In genomic region chr2:66362651-66363050, GRCh38 we compare ENCODE assay signal across 19 cellular contexts.
"Had no signal": no experiment of that assay in that cellular context is flagged by ENCODE, and none has a peak within 500 bp of the region (broad histone marks: within the 10 kb centered on the region; RNA-seq: fewer than 3 reads in every experiment).

No MANE protein-coding gene starts in this region.

- H3K9me3 Mint-ChIP-seq: activated CD4-positive, alpha-beta memory T cell treated with anti-CD3 and anti-CD28 coated beads, Interleukin-2, amount 10 ng/mL, durations not matched to agents 7 days and 5 days; activated CD4-positive, alpha-beta T cell treated with anti-CD3 and anti-CD28 coated beads, Interleukin-2, amount 10 ng/mL, durations not matched to agents 24 days and 14 days; activated naive CD8-positive, alpha-beta T cell treated with anti-CD3 and anti-CD28 coated beads, Interleukin-2, amount 50 U/mL, for 24 hours; stimulated activated naive CD8-positive, alpha-beta T cell treated with anti-CD3 and anti-CD28 coated beads, Interleukin-15, amount 100 ng/mL, for 72 hours had no signal

- H3K27me3 Mint-ChIP-seq: activated CD4-positive, alpha-beta memory T cell treated with anti-CD3 and anti-CD28 coated beads, Interleukin-2, amount 10 ng/mL, durations not matched to agents 7 days and 5 days; activated CD4-positive, alpha-beta T cell treated with anti-CD3 and anti-CD28 coated beads, Interleukin-2, amount 10 ng/mL, durations not matched to agents 24 days and 14 days; activated naive CD4-positive, alpha-beta T cell treated with anti-CD3 and anti-CD28 coated beads, Interleukin-2, amount 10 ng/mL, durations not matched to agents 7 days and 5 days; activated naive CD8-positive, alpha-beta T cell treated with anti-CD3 and anti-CD28 coated beads, Interleukin-2, amount 50 U/mL, for 24 hours; naive thymus-derived CD4-positive, alpha-beta T cell; stimulated activated naive CD8-positive, alpha-beta T cell treated with anti-CD3 and anti-CD28 coated beads, Interleukin-15, amount 100 ng/mL, for 72 hours; T-helper 17 cell had no signal

- DNase-seq: activated CD4-positive, alpha-beta memory T cell treated with anti-CD3 and anti-CD28 coated beads, Interleukin-2, amount 10 ng/mL, durations not matched to agents 7 days and 5 days; activated CD4-positive, alpha-beta T cell treated with anti-CD3 and anti-CD28 coated beads, Interleukin-2, amount 10 ng/mL, durations not matched to agents 24 days and 14 days; activated effector memory CD4-positive, alpha-beta T cell treated with anti-CD3 and anti-CD28 coated beads, Interleukin-2, amount 50 U/mL, for 16 hours; activated naive CD4-positive, alpha-beta T cell treated with anti-CD3 and anti-CD28 coated beads, Interleukin-2, amount 10 ng/mL, durations not matched to agents 7 days and 5 days; activated naive CD8-positive, alpha-beta T cell treated with anti-CD3 and anti-CD28 coated beads, Interleukin-2, amount 50 U/mL, for 24 hours; effector CD8-positive, alpha-beta T cell; foreskin keratinocyte; immature natural killer cell; lower lobe of right lung; naive thymus-derived CD4-positive, alpha-beta T cell; ovary; right cardiac atrium; stimulated activated CD4-positive, alpha-beta T cell treated with anti-CD3 and anti-CD28 coated beads, Interleukin-1b, Interleukin-23, amount 100 ng/mL, for 48 hours; stimulated activated naive CD8-positive, alpha-beta T cell treated with anti-CD3 and anti-CD28 coated beads, Interleukin-15, amount 100 ng/mL, for 72 hours; T-helper 17 cell; transverse colon; uterus had no signal

- H3K4me3 Mint-ChIP-seq: activated CD4-positive, alpha-beta memory T cell treated with anti-CD3 and anti-CD28 coated beads, Interleukin-2, amount 10 ng/mL, durations not matched to agents 7 days and 5 days; activated CD4-positive, alpha-beta T cell treated with anti-CD3 and anti-CD28 coated beads, Interleukin-2, amount 10 ng/mL, durations not matched to agents 24 days and 14 days; activated naive CD4-positive, alpha-beta T cell treated with anti-CD3 and anti-CD28 coated beads, Interleukin-2, amount 10 ng/mL, durations not matched to agents 7 days and 5 days; activated naive CD8-positive, alpha-beta T cell treated with anti-CD3 and anti-CD28 coated beads, Interleukin-2, amount 50 U/mL, for 24 hours; immature natural killer cell; naive thymus-derived CD4-positive, alpha-beta T cell; stimulated activated effector memory CD8-positive, alpha-beta T cell treated with anti-CD3 and anti-CD28 coated beads, Interleukin-12 subunit alpha, Interleukin-12 subunit beta, amount 100 ng/mL, for 72 hours; stimulated activated naive CD8-positive, alpha-beta T cell treated with anti-CD3 and anti-CD28 coated beads, Interleukin-15, amount 100 ng/mL, for 72 hours; T-helper 17 cell had no signal

- H3K27ac Mint-ChIP-seq: activated CD4-positive, alpha-beta memory T cell treated with anti-CD3 and anti-CD28 coated beads, Interleukin-2, amount 10 ng/mL, durations not matched to agents 7 days and 5 days; activated CD4-positive, alpha-beta T cell treated with anti-CD3 and anti-CD28 coated beads, Interleukin-2, amount 10 ng/mL, durations not matched to agents 24 days and 14 days; activated naive CD4-positive, alpha-beta T cell treated with anti-CD3 and anti-CD28 coated beads, Interleukin-2, amount 10 ng/mL, durations not matched to agents 7 days and 5 days; activated naive CD8-positive, alpha-beta T cell treated with anti-CD3 and anti-CD28 coated beads, Interleukin-2, amount 50 U/mL, for 24 hours; immature natural killer cell; naive thymus-derived CD4-positive, alpha-beta T cell; stimulated activated effector memory CD8-positive, alpha-beta T cell treated with anti-CD3 and anti-CD28 coated beads, Interleukin-12 subunit alpha, Interleukin-12 subunit beta, amount 100 ng/mL, for 72 hours; stimulated activated naive CD8-positive, alpha-beta T cell treated with anti-CD3 and anti-CD28 coated beads, Interleukin-15, amount 100 ng/mL, for 72 hours; T-helper 17 cell had no signal

- H3K36me3 Mint-ChIP-seq: activated naive CD4-positive, alpha-beta T cell treated with anti-CD3 and anti-CD28 coated beads, Interleukin-2, amount 10 ng/mL, durations not matched to agents 7 days and 5 days; immature natural killer cell; naive thymus-derived CD4-positive, alpha-beta T cell; stimulated activated effector memory CD8-positive, alpha-beta T cell treated with anti-CD3 and anti-CD28 coated beads, Interleukin-12 subunit alpha, Interleukin-12 subunit beta, amount 100 ng/mL, for 72 hours had no signal

- H3K4me1 Mint-ChIP-seq: activated CD4-positive, alpha-beta memory T cell treated with anti-CD3 and anti-CD28 coated beads, Interleukin-2, amount 10 ng/mL, durations not matched to agents 7 days and 5 days; activated CD4-positive, alpha-beta T cell treated with anti-CD3 and anti-CD28 coated beads, Interleukin-2, amount 10 ng/mL, durations not matched to agents 24 days and 14 days; activated naive CD4-positive, alpha-beta T cell treated with anti-CD3 and anti-CD28 coated beads, Interleukin-2, amount 10 ng/mL, durations not matched to agents 7 days and 5 days; activated naive CD8-positive, alpha-beta T cell treated with anti-CD3 and anti-CD28 coated beads, Interleukin-2, amount 50 U/mL, for 24 hours; immature natural killer cell; naive thymus-derived CD4-positive, alpha-beta T cell; stimulated activated effector memory CD8-positive, alpha-beta T cell treated with anti-CD3 and anti-CD28 coated beads, Interleukin-12 subunit alpha, Interleukin-12 subunit beta, amount 100 ng/mL, for 72 hours; stimulated activated naive CD8-positive, alpha-beta T cell treated with anti-CD3 and anti-CD28 coated beads, Interleukin-15, amount 100 ng/mL, for 72 hours; T-helper 17 cell had no signal

- ATAC-seq: activated naive CD8-positive, alpha-beta T cell treated with anti-CD3 and anti-CD28 coated beads, Interleukin-2, amount 50 U/mL, for 24 hours; foreskin keratinocyte; left lobe of liver; lower lobe of right lung; naive thymus-derived CD4-positive, alpha-beta T cell; right cardiac atrium; stimulated activated effector memory CD8-positive, alpha-beta T cell treated with anti-CD3 and anti-CD28 coated beads, Interleukin-12 subunit alpha, Interleukin-12 subunit beta, amount 100 ng/mL, for 72 hours; stimulated activated naive CD8-positive, alpha-beta T cell treated with anti-CD3 and anti-CD28 coated beads, Interleukin-15, amount 100 ng/mL, for 72 hours; T-helper 17 cell had no signal
